In genomic region chr1:1959459-1959839, GRCh38 we compare ENCODE assay signal across 28 cellular contexts. TPM values are rescaled to one million over a fixed set of nuclear protein-coding genes. Genes with fewer than 3 reads are reported as not detected.
DNase-seq lines count a peak whose midpoint lies in the region; ATAC-seq, FAIRE-seq and TF ChIP-seq lines count a peak whose summit lies in the region.
"Had no signal": no experiment of that assay in that cellular context is flagged by ENCODE, and none has a peak within 500 bp of the region (broad histone marks: within the 10 kb centered on the region; RNA-seq: fewer than 3 reads in every experiment).

No MANE protein-coding gene starts in this region.

- H2BK120ac ChIP-seq in H1 (replicated peaks; ENCODE audit: low read depth, low read length): no peak overlapping the region

- intact Hi-C loops in mammary epithelial cell (cut with micrococcal nuclease): no loop called here
- intact Hi-C loops in MCF 10A (cut with micrococcal nuclease): no loop called here

- no peak overlapping the region for H3K14ac ChIP-seq in H1 (ENCODE audit: insufficient read length)

- H3K27ac Mint-ChIP-seq in MCF 10A (ENCODE audit: low read depth, unreplicated experiment): no peak overlapping the region
- no peak overlapping the region for H3K27ac Mint-ChIP-seq in stimulated activated effector memory CD8-positive, alpha-beta T cell treated with anti-CD3 and anti-CD28 coated beads, Interleukin-12 subunit alpha, Interleukin-12 subunit beta, amount 100 ng/mL, for 72 hours
- no peak overlapping the region for H3K27ac Mint-ChIP-seq in T-helper 2 cell treated with Interferon-gamma antibody and Interleukin-4, amounts not matched to agents 5 μg/mL and 100 μg/mL, for 36 hours
- H3K27ac Mint-ChIP-seq: activated naive CD4-positive, alpha-beta T cell treated with anti-CD3 and anti-CD28 coated beads for 36 hours; dendritic cell treated with granulocyte-macrophage colony-stimulating factor and Interleukin-4, amounts not matched to agents 40 ng/mL and 50 ng/mL, for 4 days; natural killer cell; T-cell had no signal

- H3K36me3 ChIP-seq in mammary epithelial cell (ENCODE audit: insufficient read depth, low read length): no peaks in the 10 kb centered on the region
- no peaks in the 10 kb centered on the region for H3K36me3 ChIP-seq in H1 (ENCODE audit: control insufficient read depth in 2 of 4, insufficient read depth in 4 of 4, low read length in 3 of 4)
- H3K36me3 ChIP-seq: esophagus muscularis mucosa, SJCRH30 had no signal

- no peak overlapping the region for H2BK20ac ChIP-seq in H1 (ENCODE audit: low read length)

- no TSS peak for BruUV-seq in mammary epithelial cell (replicated peaks; lab: Mats Ljungman, UMichigan)
- no TSS peak for BruUV-seq in MCF 10A (replicated peaks; lab: Mats Ljungman, UMichigan)

- H4K5ac ChIP-seq in H1 (ENCODE audit: insufficient read length, low read depth, low read length): no peak overlapping the region

- 0 out of 2 replicates have a peak overlapping the region, but pooled peaks have one; percentile 49 for H2BK15ac ChIP-seq in H1 (ENCODE audit: low read length)

- H2BK12ac ChIP-seq in H1 (ENCODE audit: low read depth, low read length): peak overlapping the region; percentile 31; the same call in 1 of the 2 replicates

- H3K27me3 ChIP-seq in mammary epithelial cell (ENCODE audit: insufficient read depth, low read length): peaks cover 3% of the 10 kb centered on the region
- H3K27me3 ChIP-seq in H1 (replicated peaks in 1 of 4; ENCODE audit: control insufficient read depth in 3 of 4, extremely low read depth in 1 of 4, insufficient read depth in 3 of 4, low read length in 3 of 4): no peaks in the 10 kb centered on the region; a peak in 1 of 7 replicates
- H3K27me3 ChIP-seq: body of pancreas had no signal

- no peak overlapping the region for H3K56ac ChIP-seq in H1 (replicated peaks; ENCODE audit: insufficient read length, low read depth, low read length)

- in situ Hi-C loops in mammary epithelial cell (cut with MboI; ENCODE audit: low sequenced_read_pairs in 2 of 2): loop anchor here in 1 of 2 donors (5.0 kb wide), 1 partner anchor 88 kb away; no protein-coding TSS in a partner anchor

- no peaks in the 10 kb centered on the region; the same call in 1 of the 2 replicates for H3K23me2 ChIP-seq in H1 (ENCODE audit: low read depth, low read length)

- 71% methylated on average over 12 of the region's 12 CpGs for WGBS in mammary epithelial cell (ENCODE audit: low coverage, missing lambda C conversion rate)
- 87% methylated on average over 12 of the region's 12 CpGs; no CpG with 5 or more reads in 1 of the 2 experiments for WGBS in H1 (ENCODE audit: extremely low coverage in 1 of 2, insufficient coverage in 1 of 2, insufficient read length in 1 of 2, insufficient replicate concordance in 2 of 2, low coverage in 1 of 2, low lambda C conversion rate in 2 of 2, missing lambda C conversion rate in 1 of 2), 2 experiments

- no peak for TF ChIP-seq EP300 in H1 (IDR thresholded peaks at IDR 0.05; ENCODE audit: borderline replicate concordance in 1 of 2, low read depth in 2 of 2, low read length in 2 of 2)

- ATAC-seq in stimulated activated effector memory CD8-positive, alpha-beta T cell treated with anti-CD3 and anti-CD28 coated beads, Interleukin-12 subunit alpha, Interleukin-12 subunit beta, amount 100 ng/mL, for 72 hours: no peak
- no peak for ATAC-seq in GM21528 (IDR thresholded peaks at IDR 0.05; ENCODE audit: low FRiP score, unreplicated experiment)

- H3K18ac ChIP-seq in H1 (ENCODE audit: extremely low read depth, low read length): no peak overlapping the region; the same call in 1 of the 2 replicates

- H4K8ac ChIP-seq in H1 (ENCODE audit: extremely low read depth, insufficient read depth, low read length): no peak overlapping the region

- H3K27me3 Mint-ChIP-seq in MCF 10A (ENCODE audit: insufficient read depth, unreplicated experiment): peaks cover 37% of the 10 kb centered on the region
- peaks cover 5% of the 10 kb centered on the region for H3K27me3 Mint-ChIP-seq in T-helper 2 cell treated with Interferon-gamma antibody and Interleukin-4, amounts not matched to agents 5 μg/mL and 100 μg/mL, for 36 hours (ENCODE audit: low read depth)

- H3K4me3 Mint-ChIP-seq in MCF 10A (ENCODE audit: unreplicated experiment): no peak overlapping the region
- H3K4me3 Mint-ChIP-seq in stimulated activated effector memory CD8-positive, alpha-beta T cell treated with anti-CD3 and anti-CD28 coated beads, Interleukin-12 subunit alpha, Interleukin-12 subunit beta, amount 100 ng/mL, for 72 hours: peak overlapping the region; percentile 21
- no peak overlapping the region for H3K4me3 Mint-ChIP-seq in T-helper 2 cell treated with Interferon-gamma antibody and Interleukin-4, amounts not matched to agents 5 μg/mL and 100 μg/mL, for 36 hours
- H3K4me3 Mint-ChIP-seq: activated naive CD4-positive, alpha-beta T cell treated with anti-CD3 and anti-CD28 coated beads for 36 hours; dendritic cell treated with granulocyte-macrophage colony-stimulating factor and Interleukin-4, amounts not matched to agents 40 ng/mL and 50 ng/mL, for 4 days; natural killer cell; T-cell had no signal

- H3K23ac ChIP-seq in H1 (ENCODE audit: insufficient read length): no peak overlapping the region

- no peaks in the 10 kb centered on the region for H3K36me3 Mint-ChIP-seq in MCF 10A (ENCODE audit: insufficient read depth, unreplicated experiment)
- H3K36me3 Mint-ChIP-seq in stimulated activated effector memory CD8-positive, alpha-beta T cell treated with anti-CD3 and anti-CD28 coated beads, Interleukin-12 subunit alpha, Interleukin-12 subunit beta, amount 100 ng/mL, for 72 hours: no peaks in the 10 kb centered on the region
- no peaks in the 10 kb centered on the region for H3K36me3 Mint-ChIP-seq in T-helper 2 cell treated with Interferon-gamma antibody and Interleukin-4, amounts not matched to agents 5 μg/mL and 100 μg/mL, for 36 hours (ENCODE audit: low read depth)
- H3K36me3 Mint-ChIP-seq: natural killer cell, T-cell had no signal

- no peaks in the 10 kb centered on the region for H3K9me3 ChIP-seq in mammary epithelial cell (replicated peaks; ENCODE audit: insufficient read depth, low read length)
- H3K9me3 ChIP-seq in H1 (ENCODE audit: insufficient read depth in 2 of 2, low read depth in 1 of 2, low read length in 1 of 2): peaks cover 0 to 5% of the 10 kb centered on the region in 2 experiments; a peak in 1 of 4 replicates
- H3K9me3 ChIP-seq: body of pancreas, esophagus muscularis mucosa, mucosa of descending colon, psoas muscle, SJCRH30 had no signal

- H4K20me1 ChIP-seq in mammary epithelial cell (ENCODE audit: insufficient read depth, low read length) (no peaks in the 10 kb centered on the region), H1 (replicated peaks in 1 of 2; ENCODE audit: control insufficient read depth in 1 of 2, insufficient read depth in 2 of 2, low read length in 2 of 2) (no peaks in the 10 kb centered on the region)

- H3K79me1 ChIP-seq in H1 (ENCODE audit: low read depth, low read length): no peaks in the 10 kb centered on the region

- no peak overlapping the region for H3K9ac ChIP-seq in mammary epithelial cell (ENCODE audit: insufficient read depth, low read length)
- no peak overlapping the region for H3K9ac ChIP-seq in H1 (replicated peaks in 1 of 4; ENCODE audit: extremely low read depth in 1 of 4, low read depth in 3 of 4, low read length in 3 of 4)

- no peak overlapping the region for H3K4me3 ChIP-seq in mammary epithelial cell (replicated peaks in 1 of 3; ENCODE audit: insufficient read depth in 1 of 3, low read depth in 2 of 3, low read length in 3 of 3)
- peak overlapping the region in 1 of 4 experiments; percentile 52; a peak in 1 of 8 replicates for H3K4me3 ChIP-seq in H1 (ENCODE audit: extremely low read depth in 1 of 4, insufficient read depth in 2 of 4, low read depth in 3 of 4, low read length in 4 of 4)
- H3K4me3 ChIP-seq: body of pancreas, esophagus muscularis mucosa, lung, mucosa of descending colon, psoas muscle, SJCRH30 had no signal

- H2AK5ac ChIP-seq in H1 (ENCODE audit: low read depth, low read length): no peak overlapping the region

- no peak for TF ChIP-seq CTCF in mammary epithelial cell (conservative IDR thresholded peaks at IDR 0.05 in 1 of 2, IDR thresholded peaks at IDR 0.05 in 1 of 2; ENCODE audit: extremely low read depth in 1 of 2, insufficient read depth in 1 of 2, low read depth in 1 of 2, low read length in 2 of 2)
- TF ChIP-seq CTCF in MCF 10A (IDR thresholded peaks at IDR 0.05; ENCODE audit: unreplicated experiment): no peak
- no peak for TF ChIP-seq CTCF in H1 (IDR thresholded peaks at IDR 0.05; ENCODE audit: control extremely low read depth in 1 of 3, insufficient read depth in 1 of 3, low read depth in 1 of 3, low read length in 3 of 3)

- no peak overlapping the region for H2BK5ac ChIP-seq in H1 (ENCODE audit: low read depth, low read length)

- H3K4ac ChIP-seq in H1 (replicated peaks; ENCODE audit: insufficient read length, low read depth, low read length): no peak overlapping the region

- no peak overlapping the region for H4K91ac ChIP-seq in H1 (replicated peaks; ENCODE audit: insufficient read length, low read length)

- DNase-seq in mammary epithelial cell (no peak), MCF 10A (ENCODE audit: unreplicated experiment) (no peak), NCI-H2196 (lab: John Stamatoyannopoulos, UW; ENCODE audit: unreplicated experiment) (peak; percentile 59), H1 (ENCODE audit: low read depth in 1 of 2, low spot score in 2 of 2) (no peak), SK-N-DZ (ENCODE audit: low spot score) (no peak)
- DNase-seq in stimulated activated effector memory CD8-positive, alpha-beta T cell treated with anti-CD3 and anti-CD28 coated beads, Interleukin-12 subunit alpha, Interleukin-12 subunit beta, amount 100 ng/mL, for 72 hours (ENCODE audit: low spot score in 2 of 2): no peak
- no peak for DNase-seq in T-helper 2 cell treated with Interferon-gamma antibody and Interleukin-4, amounts not matched to agents 5 μg/mL and 100 μg/mL, for 36 hours (ENCODE audit: low spot score)
- DNase-seq: natural killer cell, NCI-H1436 treated with DMSO at 0.1 percent for 48 hours, NCI-H2081 treated with DMSO at 0.1 percent for 48 hours had no signal

- POLR2A ChIA-PET in MCF 10A (lab: Yijun Ruan, JAX) (interaction anchor here (1.2 kb wide), 1 partner anchor 9 kb away, joined by 3 read pairs; no protein-coding TSS in a partner anchor), H1 (lab: Charles Lee; ENCODE audit: partially characterized antibody) (interaction anchor here (1.6 kb wide), 1 partner anchor 85 kb away, joined by 4 read pairs; no protein-coding TSS in a partner anchor)

- H3K4me1 Mint-ChIP-seq in MCF 10A (ENCODE audit: insufficient read depth, unreplicated experiment): peaks cover 10% of the 10 kb centered on the region
- peaks cover 12% of the 10 kb centered on the region for H3K4me1 Mint-ChIP-seq in stimulated activated effector memory CD8-positive, alpha-beta T cell treated with anti-CD3 and anti-CD28 coated beads, Interleukin-12 subunit alpha, Interleukin-12 subunit beta, amount 100 ng/mL, for 72 hours
- no peaks in the 10 kb centered on the region for H3K4me1 Mint-ChIP-seq in T-helper 2 cell treated with Interferon-gamma antibody and Interleukin-4, amounts not matched to agents 5 μg/mL and 100 μg/mL, for 36 hours (ENCODE audit: low read depth)

- no peak for TF ChIP-seq POLR2A in H1 (IDR thresholded peaks at IDR 0.05; ENCODE audit: control extremely low read depth in 1 of 2, low read depth in 2 of 2, low read length in 2 of 2)

- H3K4me2 ChIP-seq in mammary epithelial cell (ENCODE audit: insufficient read depth, low read depth, low read length): peak overlapping the region; percentile 16
- peak overlapping the region; percentile 0 to 67; a peak in 3 of 4 replicates for H3K4me2 ChIP-seq in H1 (ENCODE audit: insufficient read depth in 1 of 2, low read depth in 2 of 2, low read length in 2 of 2)

- FAIRE-seq in H1 (lab: Jason Lieb, UNC): no peak
- FAIRE-seq: D721Med, GM18507, GM19239, TTC549 had no signal

- TF ChIP-seq RAD21 in H1 (IDR thresholded peaks at IDR 0.05 in 1 of 2, conservative IDR thresholded peaks at IDR 0.05 in 1 of 2; ENCODE audit: low read depth in 2 of 2, low read length in 2 of 2): no peak

- H3K4me1 ChIP-seq in mammary epithelial cell (ENCODE audit: insufficient read depth, low read length): peaks cover 6% of the 10 kb centered on the region
- peaks cover 0 to 12% (median 10%) of the 10 kb centered on the region in 4 experiments; a peak in 6 of 7 replicates for H3K4me1 ChIP-seq in H1 (replicated peaks in 1 of 4; ENCODE audit: control insufficient read depth in 3 of 4, insufficient read depth in 4 of 4, low read length in 3 of 4)
- H3K4me1 ChIP-seq: psoas muscle had no signal

- no peaks in the 10 kb centered on the region for H3K79me2 ChIP-seq in mammary epithelial cell (ENCODE audit: insufficient read depth, low read length)
- no peaks in the 10 kb centered on the region for H3K79me2 ChIP-seq in H1 (ENCODE audit: control insufficient read depth in 1 of 2, insufficient read depth in 2 of 2, low read length in 2 of 2)

- H2AFZ ChIP-seq in mammary epithelial cell (ENCODE audit: low read depth, low read length): no peak overlapping the region
- H2AFZ ChIP-seq in H1 (ENCODE audit: low read length): no peak overlapping the region

- dilution Hi-C loops in mammary epithelial cell (cut with HindIII; ENCODE audit: low sequenced_read_pairs): no loop called here

- CTCF ChIA-PET in mammary epithelial cell (lab: Charles Lee; ENCODE audit: low non-redundant PET) (interaction anchor here (1.6 kb wide), 1 partner anchor 85 kb away, joined by 10 read pairs; no protein-coding TSS in a partner anchor), MCF 10A (lab: Yijun Ruan, JAX) (interaction anchor here (0.5 to 9.7 kb wide), 6 partner anchors 16 to 91 kb away, joined by 3 to 129 read pairs (median 18); partner anchors contain the start of gene PRKCZ), H1 (lab: Charles Lee; ENCODE audit: partially characterized antibody) (interaction anchor here (0.8 to 15.6 kb wide), 15 partner anchors 10 to 180 kb away, joined by 3 to 249 read pairs (median 10); no protein-coding TSS in a partner anchor)

- H3K9me3 Mint-ChIP-seq in MCF 10A (ENCODE audit: unreplicated experiment): no peaks in the 10 kb centered on the region
- peaks cover 2% of the 10 kb centered on the region for H3K9me3 Mint-ChIP-seq in stimulated activated effector memory CD8-positive, alpha-beta T cell treated with anti-CD3 and anti-CD28 coated beads, Interleukin-12 subunit alpha, Interleukin-12 subunit beta, amount 100 ng/mL, for 72 hours
- no peaks in the 10 kb centered on the region for H3K9me3 Mint-ChIP-seq in T-helper 2 cell treated with Interferon-gamma antibody and Interleukin-4, amounts not matched to agents 5 μg/mL and 100 μg/mL, for 36 hours
- H3K9me3 Mint-ChIP-seq: T-cell had no signal

- H3K27ac ChIP-seq in mammary epithelial cell (ENCODE audit: insufficient read depth, low read depth, low read length) (no peak overlapping the region), H1 (ENCODE audit: low read depth, low read length) (no peak overlapping the region)
- H3K27ac ChIP-seq: body of pancreas, esophagus muscularis mucosa, psoas muscle, SJCRH30 had no signal

RNA-seq across cellular contexts. Expression of gene TMEM52, which starts 40.4 kb away (rescaled TPM):
- 1 to 10 TPM in 1 of 2 donors, under 1 TPM in 1; 0.67 to 1.6 TPM for total RNA-seq in mammary epithelial cell
- 1.3 TPM for polyA plus RNA-seq in mammary epithelial cell
- polyA minus RNA-seq in mammary epithelial cell: not detected
- total RNA-seq in MCF 10A (2022): 0.91 and 1.2 TPM in 2 replicates
- total RNA-seq in H1 (2021; fragmentation: NEBNext Ultra II Directional; extraction: Animal tissue kit (Norgen Biotek cat#: 25700)): 14.6 and 15.0 TPM in 2 replicates
- 30.2 and 46.3 TPM in 2 replicates for polyA plus RNA-seq in H1 (2011; rRNA removed)
- 20.9 TPM for polyA plus RNA-seq in H1 (2011; cell fraction: cytosol; rRNA removed)
- polyA plus RNA-seq in H1 (2011; cell fraction: nucleus; rRNA removed): 36.1 TPM
- polyA plus RNA-seq in H1 (2012, experiment 1 of 2): 8.4 to 15.3 TPM (median 14.6 TPM) in 4 replicates
- 15.3 TPM for polyA plus RNA-seq in H1 (2012, experiment 2 of 2)
- polyA plus RNA-seq in H1 (2013, experiment 1 of 2): 21.5 TPM
- 22.3 TPM for polyA plus RNA-seq in H1 (2013, experiment 2 of 2)
- polyA minus RNA-seq in H1 (2011; rRNA and poly(A)+ RNA removed): 5.1 and 6.6 TPM in 2 replicates
- polyA minus RNA-seq in H1 (2011; cell fraction: cytosol; rRNA and poly(A)+ RNA removed): 6.2 TPM
- 11.6 TPM for polyA minus RNA-seq in H1 (2011; cell fraction: nucleus; rRNA and poly(A)+ RNA removed)
- 0.35 and 1.6 TPM in 2 replicates for polyA plus RNA-seq in SK-N-DZ (2014; cell fraction: cytosol; rRNA removed)
- polyA plus RNA-seq in SK-N-DZ (2014; cell fraction: nucleus; rRNA removed): not detected in 2 replicates

RNA-seq across cellular contexts. Expression of gene CFAP74, which starts 44.1 kb away (rescaled TPM):
- total RNA-seq in mammary epithelial cell: under 1 TPM in 1 of 2 donors, not detected in 1; 0.07 TPM
- not detected for polyA plus RNA-seq in mammary epithelial cell
- not detected for polyA minus RNA-seq in mammary epithelial cell
- not detected in 2 replicates for total RNA-seq in MCF 10A (2022)
- 0.20 and 0.33 TPM in 2 replicates for total RNA-seq in H1 (2021; fragmentation: NEBNext Ultra II Directional; extraction: Animal tissue kit (Norgen Biotek cat#: 25700))
- 0.09 and 0.22 TPM in 2 replicates for polyA plus RNA-seq in H1 (2011; rRNA removed)
- 0.14 TPM for polyA plus RNA-seq in H1 (2011; cell fraction: cytosol; rRNA removed)
- polyA plus RNA-seq in H1 (2011; cell fraction: nucleus; rRNA removed): 1.3 TPM
- 0.15 to 0.23 TPM (median 0.23 TPM) in 3 of 4 replicates, not detected in the other for polyA plus RNA-seq in H1 (2012, experiment 1 of 2)
- 0.39 TPM for polyA plus RNA-seq in H1 (2012, experiment 2 of 2)
- 0.12 TPM for polyA plus RNA-seq in H1 (2013, experiment 1 of 2)
- polyA plus RNA-seq in H1 (2013, experiment 2 of 2): 0.06 TPM
- polyA minus RNA-seq in H1 (2011; rRNA and poly(A)+ RNA removed): 0.06 and 0.10 TPM in 2 replicates
- polyA minus RNA-seq in H1 (2011; cell fraction: cytosol; rRNA and poly(A)+ RNA removed): not detected
- 0.50 TPM for polyA minus RNA-seq in H1 (2011; cell fraction: nucleus; rRNA and poly(A)+ RNA removed)
- polyA plus RNA-seq in SK-N-DZ (2014; cell fraction: cytosol; rRNA removed): not detected in 2 replicates
- polyA plus RNA-seq in SK-N-DZ (2014; cell fraction: nucleus; rRNA removed): not detected in 2 replicates
- total RNA-seq: activated naive CD4-positive, alpha-beta T cell treated with anti-CD3 and anti-CD28 coated beads for 36 hours; esophagus muscularis mucosa; H7; LHCN-M2; natural killer cell; psoas muscle; RPMI7951; SJCRH30; T-cell had no signal

RNA-seq across cellular contexts. Expression of gene CALML6, which starts 44.4 kb away (rescaled TPM):
- total RNA-seq in mammary epithelial cell (1 to 10 TPM in 1 of 2 donors, under 1 TPM in 1; 0.67 to 1.1 TPM), MCF 10A (2022) (1.7 and 2.8 TPM in 2 replicates)
- polyA plus RNA-seq in mammary epithelial cell (0.20 TPM), H1 (2011; rRNA removed) (0.54 and 0.96 TPM in 2 replicates)
- not detected for polyA minus RNA-seq in mammary epithelial cell
- 0.92 and 1.3 TPM in 2 replicates for total RNA-seq in H1 (2021; fragmentation: NEBNext Ultra II Directional; extraction: Animal tissue kit (Norgen Biotek cat#: 25700))
- polyA plus RNA-seq in H1 (2011; cell fraction: cytosol; rRNA removed): 1.4 TPM
- polyA plus RNA-seq in H1 (2011; cell fraction: nucleus; rRNA removed): 4.8 TPM
- polyA plus RNA-seq in H1 (2012, experiment 1 of 2): 1.3 to 1.9 TPM (median 1.7 TPM) in 4 replicates
- 0.84 TPM for polyA plus RNA-seq in H1 (2012, experiment 2 of 2)
- 0.65 TPM for polyA plus RNA-seq in H1 (2013, experiment 1 of 2)
- 0.63 TPM for polyA plus RNA-seq in H1 (2013, experiment 2 of 2)
- 0.09 and 0.15 TPM in 2 replicates for polyA minus RNA-seq in H1 (2011; rRNA and poly(A)+ RNA removed)
- polyA minus RNA-seq in H1 (2011; cell fraction: cytosol; rRNA and poly(A)+ RNA removed): not detected
- 1.5 TPM for polyA minus RNA-seq in H1 (2011; cell fraction: nucleus; rRNA and poly(A)+ RNA removed)
- polyA plus RNA-seq in SK-N-DZ (2014; cell fraction: cytosol; rRNA removed): 0.13 TPM in 1 of 2 replicates, not detected in the other
- polyA plus RNA-seq in SK-N-DZ (2014; cell fraction: nucleus; rRNA removed): 0.08 and 0.27 TPM in 2 replicates
- total RNA-seq: esophagus muscularis mucosa, omental fat pad, RPMI7951 had no signal

RNA-seq across cellular contexts. Expression of gene GABRD, which starts 59.7 kb away (rescaled TPM):
- not detected for total RNA-seq in mammary epithelial cell
- not detected for polyA plus RNA-seq in mammary epithelial cell
- not detected for polyA minus RNA-seq in mammary epithelial cell
- total RNA-seq in MCF 10A (2022): not detected in 2 replicates
- total RNA-seq in H1 (2021; fragmentation: NEBNext Ultra II Directional; extraction: Animal tissue kit (Norgen Biotek cat#: 25700)): 1.8 and 1.9 TPM in 2 replicates
- polyA plus RNA-seq in H1 (2011; rRNA removed): 3.0 and 3.3 TPM in 2 replicates
- 2.9 TPM for polyA plus RNA-seq in H1 (2011; cell fraction: cytosol; rRNA removed)
- polyA plus RNA-seq in H1 (2011; cell fraction: nucleus; rRNA removed): 12.6 TPM
- polyA plus RNA-seq in H1 (2012, experiment 1 of 2): 1.7 to 3.4 TPM (median 2.7 TPM) in 4 replicates
- polyA plus RNA-seq in H1 (2012, experiment 2 of 2): 3.2 TPM
- polyA plus RNA-seq in H1 (2013, experiment 1 of 2): 1.6 TPM
- polyA plus RNA-seq in H1 (2013, experiment 2 of 2): 1.5 TPM
- 2.0 and 2.4 TPM in 2 replicates for polyA minus RNA-seq in H1 (2011; rRNA and poly(A)+ RNA removed)
- polyA minus RNA-seq in H1 (2011; cell fraction: cytosol; rRNA and poly(A)+ RNA removed): 1.8 TPM
- polyA minus RNA-seq in H1 (2011; cell fraction: nucleus; rRNA and poly(A)+ RNA removed): 1.2 TPM
- polyA plus RNA-seq in SK-N-DZ (2014; cell fraction: cytosol; rRNA removed): 0.15 TPM in 1 of 2 replicates, not detected in the other
- polyA plus RNA-seq in SK-N-DZ (2014; cell fraction: nucleus; rRNA removed): not detected in 2 replicates
- total RNA-seq: activated naive CD4-positive, alpha-beta T cell treated with anti-CD3 and anti-CD28 coated beads for 36 hours; body of pancreas; esophagus muscularis mucosa; LHCN-M2; mucosa of descending colon; omental fat pad; RPMI7951; SJCRH30 had no signal
